21 cellular contexts compared by ENCODE assay signal in the genomic region with DNA sequence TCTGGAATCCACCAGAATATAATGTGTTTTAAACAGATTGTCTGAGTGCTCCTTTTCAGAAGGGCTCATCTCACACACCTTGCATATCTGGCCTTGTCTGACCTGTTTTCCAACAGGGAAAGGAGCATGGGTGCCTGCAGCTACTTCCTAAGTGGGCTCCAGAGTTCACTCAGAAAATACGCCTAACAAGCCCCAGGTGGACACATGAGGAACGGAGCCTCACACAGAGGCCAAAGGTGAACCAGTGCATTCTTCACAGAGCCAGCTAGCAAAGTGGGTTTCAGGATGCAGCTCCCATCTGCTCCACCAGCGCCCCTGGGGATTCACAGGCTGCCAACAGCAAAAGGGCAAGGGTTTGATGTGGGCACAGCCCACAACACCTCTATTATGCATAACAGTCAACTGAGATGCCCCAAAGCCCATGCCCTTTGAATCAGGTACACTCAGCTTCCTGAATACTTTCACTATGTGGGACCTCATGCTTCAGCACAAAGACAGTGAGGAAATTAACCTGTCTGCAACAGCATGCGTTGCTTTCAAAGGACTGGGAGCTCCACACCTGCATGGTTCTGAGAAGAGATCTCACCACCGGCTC.
DNase-seq lines count a peak whose midpoint lies in the region; ATAC-seq, FAIRE-seq and TF ChIP-seq lines count a peak whose summit lies in the region.
"Had no signal": no experiment of that assay in that cellular context is flagged by ENCODE, and none has a peak within 500 bp of the region (broad histone marks: within the 10 kb centered on the region; RNA-seq: fewer than 3 reads in every experiment).

No MANE protein-coding gene starts in this region.

- no CpG with 5 or more reads among the region's 5 CpGs for WGBS in H9 (ENCODE audit: extremely low coverage, insufficient read length, low lambda C conversion rate)

- DNase-seq in D721Med (ENCODE audit: insufficient read length, low spot score) (no peak), NCI-H69 (lab: John Stamatoyannopoulos, UW) (peak; percentile 93), islet precursor cell (peak; percentile 59), EL (no peak), H9 (no peak)
- no peak for DNase-seq in CD4-positive, alpha-beta T cell
- DNase-seq: BE2C; Caco-2; CD4-positive, alpha-beta memory T cell; DMS53; HCEC 1CT; IMR-90; MV-4-11; NCI-H524 treated with DMSO at 0.1 percent for 48 hours; OCI-M1; SJCRH30 had no signal

- no peak overlapping the region for H4K5ac ChIP-seq in H9 (ENCODE audit: insufficient read length, low read depth, low read length)

- H2BK15ac ChIP-seq in H9 (ENCODE audit: low read depth, low read length), result no peak overlapping the region

- no peak overlapping the region for H3T11ph ChIP-seq in H9 (ENCODE audit: low read length)

- H3K27ac Mint-ChIP-seq in H9, result no peak overlapping the region; a peak in 1 of 7 replicates
- H3K27ac Mint-ChIP-seq in CD4-positive, alpha-beta T cell, result no peak overlapping the region
- H3K27ac Mint-ChIP-seq: CD4-positive, alpha-beta memory T cell; GM23338 had no signal

- H3K27ac ChIP-seq in BLaER1, result no peak overlapping the region
- no peak overlapping the region for H3K27ac ChIP-seq in H9 (ENCODE audit: insufficient read length, low read depth, low read length)
- H3K27ac ChIP-seq in CD4-positive, alpha-beta T cell (ENCODE audit: low read depth, low read length), result no peak overlapping the region
- H3K27ac ChIP-seq: SJCRH30 had no signal

- H3K4me2 ChIP-seq in BLaER1, result peak overlapping the region; percentile 51
- no peak overlapping the region for H3K4me2 ChIP-seq in H9 (ENCODE audit: insufficient read depth, insufficient read length, low read length)
- H3K4me2 ChIP-seq: GM23338 had no signal

- no peaks in the 10 kb centered on the region for H3K27me3 ChIP-seq in BLaER1
- no peaks in the 10 kb centered on the region for H3K27me3 ChIP-seq in H9 (ENCODE audit: insufficient read depth, low read length)
- no peaks in the 10 kb centered on the region for H3K27me3 ChIP-seq in CD4-positive, alpha-beta T cell (ENCODE audit: control insufficient read depth, insufficient read depth, low read length)
- H3K27me3 ChIP-seq: BE2C, SJCRH30 had no signal

- POLR2A ChIA-PET in CD4-positive, alpha-beta T cell (lab: Charles Lee), result no interaction called here

- H3K9ac ChIP-seq in BLaER1 (no peak overlapping the region), H9 (ENCODE audit: extremely low read depth, insufficient read length, low read length) (no peak overlapping the region)

- H3K56ac ChIP-seq in H9 (ENCODE audit: insufficient read length, low read depth, low read length), result no peak overlapping the region

- no peak overlapping the region for H2BK12ac ChIP-seq in H9 (ENCODE audit: insufficient read length, low read depth, low read length)

- peaks cover 0 to 5% of the 10 kb centered on the region in 2 experiments; a peak in 2 of 4 replicates for H3K4me1 Mint-ChIP-seq in H9
- no peaks in the 10 kb centered on the region for H3K4me1 Mint-ChIP-seq in CD4-positive, alpha-beta T cell (ENCODE audit: low read depth)
- H3K4me1 Mint-ChIP-seq: CD4-positive, alpha-beta memory T cell had no signal

- FAIRE-seq in D721Med (lab: Jason Lieb, UNC), result peak; percentile 16
- FAIRE-seq: GM12878, HTR-8/SVneo, RCC 7860 had no signal

- TF ChIP-seq CTCF in D721Med (IDR thresholded peaks at IDR 0.05; ENCODE audit: insufficient read depth, missing control alignments), result no peak
- no peak for TF ChIP-seq CTCF in H9 (conservative IDR thresholded peaks at IDR 0.05)
- TF ChIP-seq CTCF in CD4-positive, alpha-beta T cell (IDR thresholded peaks at IDR 0.05), result no peak

- no peaks in the 10 kb centered on the region for H3K79me1 ChIP-seq in H9 (ENCODE audit: insufficient read depth, low read depth, low read length, poor library complexity, severe bottlenecking)

- no peak overlapping the region for H3K23ac ChIP-seq in H9 (ENCODE audit: insufficient read length, low read depth, low read length)

- no peak overlapping the region for H4K91ac ChIP-seq in H9 (ENCODE audit: insufficient read length, low read depth, low read length)

- H2BK5ac ChIP-seq in H9 (ENCODE audit: insufficient read length, low read length), result no peak overlapping the region

- no peaks in the 10 kb centered on the region for H3K79me2 ChIP-seq in H9 (ENCODE audit: insufficient read depth, low read length)

- H3K4me3 Mint-ChIP-seq in H9, result no peak overlapping the region
- H3K4me3 Mint-ChIP-seq in CD4-positive, alpha-beta T cell, result no peak overlapping the region
- H3K4me3 Mint-ChIP-seq: CD4-positive, alpha-beta memory T cell; GM23338 had no signal

- H2AK5ac ChIP-seq in H9 (ENCODE audit: insufficient read length, low read length), result no peak overlapping the region

- H3K9me3 ChIP-seq in BLaER1 (no peaks in the 10 kb centered on the region), H9 (ENCODE audit: control insufficient read depth, low read depth, low read length) (no peaks in the 10 kb centered on the region)
- H3K9me3 ChIP-seq in CD4-positive, alpha-beta T cell (ENCODE audit: control insufficient read depth, low read length), result no peaks in the 10 kb centered on the region
- H3K9me3 ChIP-seq: BE2C, Caco-2, SJCRH30 had no signal

- no peak for ATAC-seq in CD4-positive, alpha-beta T cell (ENCODE audit: poor library complexity)
- ATAC-seq: GM12878, GM23338 had no signal

- no peaks in the 10 kb centered on the region for H3K36me3 Mint-ChIP-seq in H9 (ENCODE audit: insufficient read depth in 1 of 3, low read depth in 3 of 3)
- H3K36me3 Mint-ChIP-seq in CD4-positive, alpha-beta T cell (ENCODE audit: low read depth), result no peaks in the 10 kb centered on the region
- H3K36me3 Mint-ChIP-seq: CD4-positive, alpha-beta memory T cell had no signal

- H3K4ac ChIP-seq in H9 (ENCODE audit: low read depth, low read length), result no peak overlapping the region

- CTCF ChIA-PET in CD4-positive, alpha-beta T cell (lab: Charles Lee), result no interaction called here

- intact Hi-C loops in CD4-positive, alpha-beta T cell (cut with DNase I, micrococcal nuclease), result no loop called here

- no peaks in the 10 kb centered on the region for H3K36me3 ChIP-seq in BLaER1
- H3K36me3 ChIP-seq: BE2C, SJCRH30 had no signal

- H3K18ac ChIP-seq in H9 (ENCODE audit: insufficient read length, low read depth, low read length), result no peak overlapping the region

- no peak overlapping the region for H3K14ac ChIP-seq in H9 (ENCODE audit: insufficient read depth, low read length)

- H2BK120ac ChIP-seq in H9 (ENCODE audit: low read depth, low read length, poor library complexity, severe bottlenecking), result no peak overlapping the region

- no peak overlapping the region for H2AFZ ChIP-seq in H9 (ENCODE audit: low read length)
- H2AFZ ChIP-seq: GM23338 had no signal

- H3K23me2 ChIP-seq in H9 (ENCODE audit: insufficient read length, low read depth, low read length, poor library complexity, severe bottlenecking), result no peaks in the 10 kb centered on the region

- H3K27me3 Mint-ChIP-seq in H9 (ENCODE audit: low read depth), result peaks cover 3% of the 10 kb centered on the region; the same call in 1 of the 2 replicates
- H3K27me3 Mint-ChIP-seq in CD4-positive, alpha-beta T cell, result no peaks in the 10 kb centered on the region
- H3K27me3 Mint-ChIP-seq: CD4-positive, alpha-beta memory T cell had no signal

- H4K20me1 ChIP-seq in BLaER1 (no peaks in the 10 kb centered on the region), H9 (ENCODE audit: control insufficient read depth, insufficient read depth, insufficient read length) (no peaks in the 10 kb centered on the region)

- no peak overlapping the region for H2BK20ac ChIP-seq in H9 (ENCODE audit: low read depth, low read length, poor library complexity, severe bottlenecking)

- H3K4me1 ChIP-seq in BLaER1, result peaks cover 15% of the 10 kb centered on the region
- H3K4me1 ChIP-seq in H9 (ENCODE audit: insufficient read depth, low read length), result peaks cover 2% of the 10 kb centered on the region; the same call in 1 of the 2 replicates
- H3K4me1 ChIP-seq: BE2C, Caco-2, SJCRH30 had no signal

- H4K8ac ChIP-seq in H9 (replicated peaks; ENCODE audit: insufficient read length, low read depth, low read length), result no peak overlapping the region

- no peak overlapping the region for H3K4me3 ChIP-seq in BLaER1
- H3K4me3 ChIP-seq: GM12878, GM23338, SJCRH30 had no signal

- H3K9me3 Mint-ChIP-seq in H9, result no peaks in the 10 kb centered on the region
- no peaks in the 10 kb centered on the region for H3K9me3 Mint-ChIP-seq in CD4-positive, alpha-beta T cell
- H3K9me3 Mint-ChIP-seq: GM23338 had no signal

Comparison
In these comparisons a context has a peak if more than half of its experiments do, and no peak if none do; other contexts are left out.
1. DNase-seq: peak in NCI-H69 (single experiment) and islet precursor cell (single experiment); none in D721Med (single experiment), EL (single experiment), H9 (single experiment) and CD4-positive, alpha-beta T cell (0 of 10).